In the genomic region with DNA sequence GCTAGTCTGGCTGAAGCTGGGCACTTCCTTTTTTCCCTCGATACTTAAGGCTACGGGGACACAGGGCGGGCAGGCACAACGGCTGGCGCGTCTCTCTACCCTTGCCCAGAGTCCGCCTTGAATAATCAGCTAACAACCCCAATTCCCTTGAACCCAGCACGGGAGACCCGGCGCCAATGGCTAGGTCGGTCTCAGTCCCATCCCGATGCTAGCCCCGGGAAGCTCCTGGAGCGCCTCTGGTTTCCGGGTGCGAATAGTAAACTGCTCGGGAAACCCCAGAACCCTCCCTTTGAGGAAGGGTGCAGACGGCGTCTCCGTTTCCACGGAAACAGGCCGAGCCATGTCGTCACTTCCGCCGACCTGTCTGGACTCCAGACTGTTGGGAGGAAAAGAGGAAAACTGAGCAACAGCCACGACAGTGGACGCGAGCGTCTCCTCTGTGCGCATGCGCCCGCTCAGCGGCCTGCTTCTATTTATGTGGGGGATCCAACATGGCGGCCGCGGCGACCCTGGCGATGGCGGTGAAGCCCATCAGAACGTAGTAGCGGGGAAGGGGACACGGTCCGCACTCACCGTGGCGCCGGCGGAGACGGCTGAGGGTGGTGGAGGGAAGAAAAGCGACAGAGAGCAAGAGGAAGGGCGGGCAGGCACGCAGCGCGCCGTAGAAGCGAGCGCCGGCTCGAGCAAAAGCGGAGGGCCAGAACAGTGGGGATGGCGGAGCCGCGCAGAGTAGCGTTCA, we compare ENCODE assay signal across 8 cellular contexts. TPM values are rescaled to one million over a fixed set of nuclear protein-coding genes. Genes with fewer than 3 reads are reported as not detected.
A peak's percentile ranks its signal among the peaks of the same experiment; 100 is the strongest.
DNase-seq lines count a peak whose midpoint lies in the region; ATAC-seq and TF ChIP-seq lines count a peak whose summit lies in the region.

Gene UBN2, plus strand, starts transcription at position 464 of the 739 bp plus-strand sequence. Its CDS starts 248 bp downstream, at position 712.

- TF ChIP-seq CTCF in epithelial cell of proximal tubule (conservative IDR thresholded peaks at IDR 0.05; ENCODE audit: low read depth, low read length) = no peak

- no peaks in the 10 kb centered on the region for H3K9me3 Mint-ChIP-seq in IgD-negative memory B cell

- peak; percentile 91 for DNase-seq in DMS 273 treated with DMSO at 0.1 percent for 48 hours (lab: John Stamatoyannopoulos, UW)
- DNase-seq in OCI-M2 (lab: John Stamatoyannopoulos, UW; ENCODE audit: unreplicated experiment) = peak; percentile 98
- DNase-seq in activated T-cell treated with anti-CD3 and anti-CD28 coated beads for 4 hours = peak; percentile 83
- peak; percentile 83 for DNase-seq in epithelial cell of proximal tubule (ENCODE audit: low read depth)
- DNase-seq in mucosa of gallbladder (ENCODE audit: low spot score) = peak; percentile 97
- peak; percentile 81 to 91 for DNase-seq in stimulated activated CD8-positive, alpha-beta memory T cell treated with anti-CD3 and anti-CD28 coated beads, Interleukin-4, amount 100 ng/mL, for 4 hours (ENCODE audit: low read depth in 2 of 2, low spot score in 1 of 2)

- H3K4me3 Mint-ChIP-seq in IgD-negative memory B cell = peak within 1 kb of the TSS; percentile 98 to 100 (median 98)

- H3K4me1 Mint-ChIP-seq in IgD-negative memory B cell = peaks cover 11 to 26% (median 23%) of the 10 kb centered on the region in 3 donors

- no peaks in the 10 kb centered on the region for H3K36me3 Mint-ChIP-seq in IgD-negative memory B cell

- peak within 1 kb of the TSS; percentile 88 to 99 (median 98) for H3K27ac Mint-ChIP-seq in IgD-negative memory B cell

- peak; percentile 97 for ATAC-seq in GM21529 (IDR thresholded peaks at IDR 0.05; ENCODE audit: unreplicated experiment)

- H3K27me3 Mint-ChIP-seq in IgD-negative memory B cell = no peaks in the 10 kb centered on the region

- H3K4me3 ChIP-seq in epithelial cell of proximal tubule (ENCODE audit: low read depth, low read length) = peak within 1 kb of the TSS; percentile 93

RNA-seq across cellular contexts. Expression of gene UBN2, which starts in this region (rescaled TPM):
- polyA plus RNA-seq in IgD-negative memory B cell = 2.8 TPM
- total RNA-seq in epithelial cell of proximal tubule (2.5 and 2.9 TPM in 2 replicates), mucosa of gallbladder (20.4 TPM)

Comparison
In these comparisons a context has a peak if more than half of its experiments do, and no peak if none do; other contexts are left out.
1. Peak in every context shown above with its lines: DNase-seq, ATAC-seq and H3K4me3 ChIP-seq.